ENCODE assay signal across 8 cellular contexts in genomic region chr10:56360967-56361841, GRCh38. TPM values are rescaled to one million over a fixed set of nuclear protein-coding genes. Genes with fewer than 3 reads are reported as not detected.
DNase-seq lines count a peak whose midpoint lies in the region; ATAC-seq and TF ChIP-seq lines count a peak whose summit lies in the region.

TSS of gene ZWINT (minus strand) at chr10:56361259. CDS start at chr10:56361236, 23 bp downstream.

- H3K79me2 ChIP-seq in SK-N-SH (ENCODE audit: insufficient read depth), result peaks cover 13% of the 10 kb centered on the region

- no peaks in the 10 kb centered on the region for H3F3A ChIP-seq in SK-N-SH (replicated peaks; ENCODE audit: insufficient read depth)

- peak within 1 kb of the TSS; percentile 93 for H3K4me3 Mint-ChIP-seq in activated naive CD4-positive, alpha-beta T cell treated with anti-CD3 and anti-CD28 coated beads, Interleukin-2, amount 10 ng/mL, durations not matched to agents 7 days and 5 days

- peak within 1 kb of the TSS; percentile 88 for H3K27ac Mint-ChIP-seq in activated naive CD4-positive, alpha-beta T cell treated with anti-CD3 and anti-CD28 coated beads, Interleukin-2, amount 10 ng/mL, durations not matched to agents 7 days and 5 days

- TF ChIP-seq EP300 in SK-N-SH (IDR thresholded peaks at IDR 0.05; ENCODE audit: borderline replicate concordance in 1 of 2, low read depth in 1 of 2, low read length in 1 of 2) (no peak), suprapubic skin (IDR thresholded peaks at IDR 0.05) (no peak)

- H3K4me2 ChIP-seq in SK-N-SH, result peak within 1 kb of the TSS; percentile 89

- 1% methylated on average over 46 of the region's 52 CpGs for WGBS in SK-N-SH (ENCODE audit: low lambda C conversion rate)
- under 1% methylated on average over 36 of the region's 52 CpGs for WGBS in suprapubic skin

- H3K4me1 ChIP-seq in SK-N-SH (ENCODE audit: control insufficient read depth in 1 of 2, insufficient read depth in 2 of 2, low read depth in 1 of 2, low read length in 1 of 2) (peaks cover 0 to 11% of the 10 kb centered on the region in 2 experiments; a peak in 2 of 4 replicates), suprapubic skin (peaks cover 6% of the 10 kb centered on the region)

- H3K27me3 ChIP-seq in SK-N-SH (ENCODE audit: insufficient read depth) (no peaks in the 10 kb centered on the region), suprapubic skin (no peaks in the 10 kb centered on the region)

- TF ChIP-seq POLR2A in suprapubic skin (IDR thresholded peaks at IDR 0.05), result no peak

- CTCF ChIA-PET in SK-N-SH (lab: Yijun Ruan, JAX), result interaction anchor here (1.5 kb wide), 1 partner anchor 12 kb away, joined by 8 read pairs; no protein-coding TSS in a partner anchor
- CTCF ChIA-PET in activated naive CD4-positive, alpha-beta T cell treated with anti-CD3 and anti-CD28 coated beads, Interleukin-2, amount 10 ng/mL, durations not matched to agents 7 days and 5 days (lab: Charles Lee), result no interaction called here

- H3K27ac ChIP-seq in SK-N-SH (ENCODE audit: low read depth in 2 of 2, low read length in 1 of 2) (peak within 1 kb of the TSS; percentile 59 to 79; a peak in 3 of 4 replicates), suprapubic skin (peak within 1 kb of the TSS; percentile 33)

- no peak; the same call in 1 of the 2 replicates for TF ChIP-seq RAD21 in SK-N-SH (IDR thresholded peaks at IDR 0.05; ENCODE audit: low read length)

- no peaks in the 10 kb centered on the region for H3K27me3 Mint-ChIP-seq in activated naive CD4-positive, alpha-beta T cell treated with anti-CD3 and anti-CD28 coated beads, Interleukin-2, amount 10 ng/mL, durations not matched to agents 7 days and 5 days

- peak; percentile 97 for DNase-seq in NCI-H1048 (lab: John Stamatoyannopoulos, UW)
- DNase-seq in SK-N-SH, result peak; percentile 90
- DNase-seq in activated naive CD4-positive, alpha-beta T cell treated with anti-CD3 and anti-CD28 coated beads, Interleukin-2, amount 10 ng/mL, durations not matched to agents 7 days and 5 days, result peak; percentile 96
- peak; percentile 93 for DNase-seq in globus pallidus (ENCODE audit: low spot score)
- peak; percentile 71 to 97 (median 91) for DNase-seq in nucleus accumbens (lab: John Stamatoyannopoulos, UW)
- DNase-seq in suprapubic skin (ENCODE audit: low spot score in 2 of 2), result peak; percentile 95

- peak; percentile 99 for ATAC-seq in HG02588 (IDR thresholded peaks at IDR 0.05; ENCODE audit: unreplicated experiment)

- H3K9me3 ChIP-seq in SK-N-SH (no peaks in the 10 kb centered on the region), suprapubic skin (no peaks in the 10 kb centered on the region)

- H3K4me1 Mint-ChIP-seq in activated naive CD4-positive, alpha-beta T cell treated with anti-CD3 and anti-CD28 coated beads, Interleukin-2, amount 10 ng/mL, durations not matched to agents 7 days and 5 days, result peaks cover 56% of the 10 kb centered on the region

- H3K36me3 Mint-ChIP-seq in activated naive CD4-positive, alpha-beta T cell treated with anti-CD3 and anti-CD28 coated beads, Interleukin-2, amount 10 ng/mL, durations not matched to agents 7 days and 5 days, result peaks cover 36% of the 10 kb centered on the region

- POLR2A ChIA-PET in SK-N-SH (lab: Yijun Ruan, JAX), result no interaction called here

- H3K9me3 Mint-ChIP-seq in activated naive CD4-positive, alpha-beta T cell treated with anti-CD3 and anti-CD28 coated beads, Interleukin-2, amount 10 ng/mL, durations not matched to agents 7 days and 5 days, result no peaks in the 10 kb centered on the region

- H3K9ac ChIP-seq in SK-N-SH, result peak within 1 kb of the TSS; percentile 72

- H2AFZ ChIP-seq in SK-N-SH (ENCODE audit: low read depth), result peak within 1 kb of the TSS; percentile 99

- no peaks in the 10 kb centered on the region for H4K20me1 ChIP-seq in SK-N-SH (ENCODE audit: insufficient read depth)

- TF ChIP-seq CTCF in SK-N-SH (IDR thresholded peaks at IDR 0.05) (no peak), suprapubic skin (IDR thresholded peaks at IDR 0.05) (no peak)

- peaks cover 6 to 17% of the 10 kb centered on the region in 2 experiments for H3K36me3 ChIP-seq in SK-N-SH (replicated peaks in 1 of 2; ENCODE audit: control insufficient read depth in 1 of 2, insufficient read depth in 2 of 2, low read length in 1 of 2)
- no peaks in the 10 kb centered on the region for H3K36me3 ChIP-seq in suprapubic skin

- H3K9me2 ChIP-seq in SK-N-SH, result no peaks in the 10 kb centered on the region

- H3K4me3 ChIP-seq in GM08714 (ENCODE audit: low read length) (peak within 1 kb of the TSS; percentile 100), SK-N-SH (ENCODE audit: low read depth in 2 of 2, low read length in 1 of 2) (peak within 1 kb of the TSS; percentile 76 to 94), suprapubic skin (peak within 1 kb of the TSS; percentile 55)

TF ChIP-seq in SK-N-SH, 30 proteins besides CTCF, POLR2A, EP300 and RAD21 (continues in another document):
- peak; percentile 59; the same call in 1 of the 2 replicates for TF ChIP-seq TAF1 (IDR thresholded peaks at IDR 0.05; ENCODE audit: borderline replicate concordance, low read depth, low read length)
- TF ChIP-seq RCOR1 (IDR thresholded peaks at IDR 0.05; ENCODE audit: low read length), result 0 out of 2 replicates have a peak, but pooled peaks have one; percentile 19
- TF ChIP-seq MAX (IDR thresholded peaks at IDR 0.05; ENCODE audit: low read depth), result peak; percentile 31; the same call in 1 of the 2 replicates
- peak; percentile 87 for TF ChIP-seq YY1 (IDR thresholded peaks at IDR 0.05; ENCODE audit: low read depth)
- TF ChIP-seq USF1 (IDR thresholded peaks at IDR 0.05; ENCODE audit: borderline replicate concordance, low read depth), result no peak
- TF ChIP-seq TCF12 (IDR thresholded peaks at IDR 0.05), result no peak
- no peak for TF ChIP-seq JUND (IDR thresholded peaks at IDR 0.05)
- TF ChIP-seq FOXJ3 (CRISPR knock-in tag; IDR thresholded peaks at IDR 0.05), result no peak
- TF ChIP-seq RFX5 (IDR thresholded peaks at IDR 0.05; ENCODE audit: low read length), result no peak
- peak; percentile 98 for TF ChIP-seq SIN3A (IDR thresholded peaks at IDR 0.05; ENCODE audit: borderline replicate concordance, low read depth, low read length)
- TF ChIP-seq TEAD4 (IDR thresholded peaks at IDR 0.05; ENCODE audit: borderline replicate concordance, insufficient read depth), result no peak
- TF ChIP-seq MXI1 (IDR thresholded peaks at IDR 0.05; ENCODE audit: low read depth, low read length), result peak; percentile 93
- peak; percentile 69 for TF ChIP-seq ELF1 (IDR thresholded peaks at IDR 0.05)
- no peak for TF ChIP-seq EZH2phosphoT487 (IDR thresholded peaks at IDR 0.05; ENCODE audit: borderline replicate concordance, low read depth)
- no peak for TF ChIP-seq GABPA (IDR thresholded peaks at IDR 0.05; ENCODE audit: low read depth)
- TF ChIP-seq CHD2 (IDR thresholded peaks at IDR 0.05; ENCODE audit: low read length, partially characterized antibody), result peak; percentile 89
- no peak for TF ChIP-seq MEF2A (IDR thresholded peaks at IDR 0.05; ENCODE audit: borderline replicate concordance, low read depth)
- peak; percentile 85 for TF ChIP-seq IRF3 (IDR thresholded peaks at IDR 0.05; ENCODE audit: low read depth, low read length)
- no peak for TF ChIP-seq GATA2 (CRISPR knock-in tag; IDR thresholded peaks at IDR 0.05)
- TF ChIP-seq PBX3 (IDR thresholded peaks at IDR 0.05), result no peak
- TF ChIP-seq NRF1 (IDR thresholded peaks at IDR 0.05; ENCODE audit: low read depth, low read length), result peak; percentile 88
- TF ChIP-seq POLR2AphosphoS5 (IDR thresholded peaks at IDR 0.05; ENCODE audit: low read depth, low read length), result peak; percentile 72
- TF ChIP-seq USF2 (IDR thresholded peaks at IDR 0.05; ENCODE audit: borderline replicate concordance, low read depth, low read length), result no peak
- TF ChIP-seq SMC3 (IDR thresholded peaks at IDR 0.05; ENCODE audit: low read depth, low read length), result no peak

RNA-seq across cellular contexts. Expression of gene ZWINT, which starts in this region (rescaled TPM):
- polyA plus RNA-seq in SK-N-SH (2012; rRNA removed), result 43.4 and 49.3 TPM in 2 replicates
- polyA plus RNA-seq in SK-N-SH (2012; cell fraction: cytosol; rRNA removed), result 34.5 and 39.6 TPM in 2 replicates
- 50.9 and 65.0 TPM in 2 replicates for polyA plus RNA-seq in SK-N-SH (2012; cell fraction: nucleus; rRNA removed)
- total RNA-seq in suprapubic skin, result 10 to 100 TPM in 2 of 4 donors, 1 to 10 TPM in 2; 7.2 to 11.6 (median 9.4) TPM

Comparison
In these comparisons a context has a peak if more than half of its experiments do, and no peak if none do; other contexts are left out.
1. Peak in every context shown above with its lines: DNase-seq, ATAC-seq, H3K4me3 ChIP-seq and H3K27ac ChIP-seq.